In the genomic region with DNA sequence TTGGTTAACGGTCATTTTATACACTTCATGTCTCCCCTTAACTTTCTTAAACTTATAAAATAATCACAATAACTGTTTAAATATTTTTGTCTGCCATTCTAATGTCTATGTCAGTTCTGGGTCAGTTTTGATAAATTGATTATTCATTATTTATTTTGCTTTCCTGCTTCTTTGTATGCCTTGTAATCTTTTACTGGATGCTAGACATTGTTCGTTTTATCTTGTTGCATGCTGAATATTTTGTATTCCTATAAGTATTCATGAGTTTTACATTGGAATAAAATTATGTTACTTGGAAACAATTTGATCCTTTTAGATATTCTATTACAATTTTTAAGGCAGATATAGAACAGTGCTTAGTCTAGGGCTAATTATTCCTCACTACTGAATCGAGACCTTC, we compare ENCODE assay signal across 18 cellular contexts.
DNase-seq lines count a peak whose midpoint lies in the region; ATAC-seq and TF ChIP-seq lines count a peak whose summit lies in the region.
"Had no signal": no experiment of that assay in that cellular context is flagged by ENCODE, and none has a peak within 500 bp of the region (broad histone marks: within the 10 kb centered on the region; RNA-seq: fewer than 3 reads in every experiment).

No MANE protein-coding gene starts in this region.

- no peaks in the 10 kb centered on the region for H3K4me1 ChIP-seq in GM23248 (ENCODE audit: insufficient read depth)
- peaks cover 6% of the 10 kb centered on the region for H3K4me1 ChIP-seq in IMR-90 (ENCODE audit: control insufficient read depth, insufficient read depth, low read length)
- no peaks in the 10 kb centered on the region for H3K4me1 ChIP-seq in Panc1 (ENCODE audit: control insufficient read depth, insufficient read depth, low read length)
- H3K4me1 ChIP-seq: BLaER1, Caco-2 had no signal

- H3K4me3 ChIP-seq in GM23248 (no peak overlapping the region), IMR-90 (ENCODE audit: insufficient read depth, low read depth, low read length) (no peak overlapping the region), Panc1 (ENCODE audit: low read depth in 2 of 2, low read length in 2 of 2) (no peak overlapping the region)
- H3K4me3 ChIP-seq: BLaER1 had no signal

- no peak overlapping the region for H4K5ac ChIP-seq in IMR-90 (ENCODE audit: low read depth, low read length)

- H3K9me3 ChIP-seq in GM23248 (ENCODE audit: low read depth), result no peaks in the 10 kb centered on the region
- no peaks in the 10 kb centered on the region for H3K9me3 ChIP-seq in IMR-90 (ENCODE audit: control insufficient read depth, insufficient read depth, low read length)
- peaks cover 47% of the 10 kb centered on the region for H3K9me3 ChIP-seq in Panc1 (ENCODE audit: control insufficient read depth, insufficient read depth, low read depth, low read length)
- H3K9me3 ChIP-seq: Caco-2 had no signal

- CTCF ChIA-PET in IMR-90 (lab: Yijun Ruan, JAX), result no interaction called here
- CTCF ChIA-PET in Panc1 (lab: Charles Lee), result no interaction called here
- CTCF ChIA-PET in T-cell (lab: Charles Lee), result no interaction called here

- H3K36me3 Mint-ChIP-seq in activated T-helper 2 cell treated with anti-CD3 and anti-CD28 coated beads, Interferon-gamma antibody, Interleukin-2, Interleukin-4, amounts not matched to agents 10 μg/mL and 5 μg/mL and 100 μg/mL, durations not matched to agents 14 hours and 24 hours and 36 hours (ENCODE audit: low read depth), result no peaks in the 10 kb centered on the region
- H3K36me3 Mint-ChIP-seq in T-cell, result no peaks in the 10 kb centered on the region
- H3K36me3 Mint-ChIP-seq: CD4-positive, CD25-positive, alpha-beta regulatory T cell; CD8-positive, alpha-beta T cell had no signal

- peak overlapping the region; percentile 29; the same call in 1 of the 2 replicates for H2BK20ac ChIP-seq in IMR-90 (ENCODE audit: low read depth, low read length)

- H2AK9ac ChIP-seq in IMR-90 (replicated peaks; ENCODE audit: low read depth, low read length, poor library complexity), result no peak overlapping the region

- no peak overlapping the region for H3K14ac ChIP-seq in IMR-90 (replicated peaks; ENCODE audit: low read depth, low read length)

- H3K79me1 ChIP-seq in IMR-90 (ENCODE audit: low read depth in 1 of 2, low read length in 2 of 2), result no peaks in the 10 kb centered on the region

- peaks cover 30% of the 10 kb centered on the region for H3K9me3 Mint-ChIP-seq in activated T-helper 2 cell treated with anti-CD3 and anti-CD28 coated beads, Interferon-gamma antibody, Interleukin-2, Interleukin-4, amounts not matched to agents 10 μg/mL and 5 μg/mL and 100 μg/mL, durations not matched to agents 14 hours and 24 hours and 36 hours
- H3K9me3 Mint-ChIP-seq in T-cell, result peaks cover 5 to 21% (median 14%) of the 10 kb centered on the region in 3 donors
- H3K9me3 Mint-ChIP-seq: HFFc6 had no signal

- no peaks in the 10 kb centered on the region for H3F3A ChIP-seq in GM23248 (ENCODE audit: insufficient read depth)

- peak overlapping the region; percentile 11; the same call in 1 of the 2 replicates for H2AFZ ChIP-seq in GM23248
- H2AFZ ChIP-seq in IMR-90 (replicated peaks; ENCODE audit: low read length, poor library complexity), result no peak overlapping the region

- no peaks in the 10 kb centered on the region for H3K4me1 Mint-ChIP-seq in activated T-helper 2 cell treated with anti-CD3 and anti-CD28 coated beads, Interferon-gamma antibody, Interleukin-2, Interleukin-4, amounts not matched to agents 10 μg/mL and 5 μg/mL and 100 μg/mL, durations not matched to agents 14 hours and 24 hours and 36 hours (ENCODE audit: low read depth)
- no peaks in the 10 kb centered on the region for H3K4me1 Mint-ChIP-seq in T-cell
- H3K4me1 Mint-ChIP-seq: B cell; CD4-positive, CD25-positive, alpha-beta regulatory T cell had no signal

- no peak overlapping the region for H3K56ac ChIP-seq in IMR-90 (ENCODE audit: extremely low read depth, insufficient read depth, low read length)

- POLR2A ChIA-PET in IMR-90 (lab: Charles Lee; ENCODE audit: unreplicated experiment), result no interaction called here
- POLR2A ChIA-PET in Panc1 (lab: Charles Lee), result no interaction called here
- POLR2A ChIA-PET in T-cell (lab: Charles Lee), result no interaction called here

- H3K18ac ChIP-seq in IMR-90 (ENCODE audit: low read depth, low read length), result no peak overlapping the region

- in situ Hi-C loops in GM23248 (cut with MboI), result no loop called here
- in situ Hi-C loops in IMR-90 (cut with MboI; ENCODE audit: low sequenced_read_pairs), result no loop called here
- in situ Hi-C loops in Panc1 (cut with HindIII; ENCODE audit: low pct_unique_long_range_greater_than_20kb, low sequenced_read_pairs), result no loop called here

- no peak for TF ChIP-seq RAD21 in IMR-90 (IDR thresholded peaks at IDR 0.05; ENCODE audit: low read length)

- H3K9me2 ChIP-seq in GM23248 (ENCODE audit: insufficient read depth), result no peaks in the 10 kb centered on the region; the same call in 1 of the 2 replicates

- H3K9ac ChIP-seq in GM23248, result no peak overlapping the region
- H3K9ac ChIP-seq in IMR-90 (ENCODE audit: low read depth, low read length), result no peak overlapping the region
- H3K9ac ChIP-seq: BLaER1 had no signal

- no peak for TF ChIP-seq POLR2A in IMR-90 (IDR thresholded peaks at IDR 0.05; ENCODE audit: low read depth, low read length)

- no peak overlapping the region for H3K27ac ChIP-seq in GM23248
- H3K27ac ChIP-seq in IMR-90 (ENCODE audit: insufficient read depth, low read length), result no peak overlapping the region
- H3K27ac ChIP-seq in Panc1 (ENCODE audit: low read length), result peak overlapping the region; percentile 55; the same call in 1 of the 2 replicates
- H3K27ac ChIP-seq: 22Rv1, BLaER1, C4-2B had no signal

- no peak for ATAC-seq in IMR-90 (ENCODE audit: low read depth)
- no peak for ATAC-seq in Panc1
- ATAC-seq in T-cell (replicated peaks in 1 of 4), result no peak
- ATAC-seq: CD8-positive, alpha-beta T cell had no signal

- H3K4me2 ChIP-seq in GM23248 (ENCODE audit: unreplicated experiment) (no peak overlapping the region), IMR-90 (ENCODE audit: low read depth, low read length) (no peak overlapping the region)
- H3K4me2 ChIP-seq: BLaER1 had no signal

- no peaks in the 10 kb centered on the region for H3K27me3 Mint-ChIP-seq in activated T-helper 2 cell treated with anti-CD3 and anti-CD28 coated beads, Interferon-gamma antibody, Interleukin-2, Interleukin-4, amounts not matched to agents 10 μg/mL and 5 μg/mL and 100 μg/mL, durations not matched to agents 14 hours and 24 hours and 36 hours (ENCODE audit: low read depth)
- no peaks in the 10 kb centered on the region for H3K27me3 Mint-ChIP-seq in T-cell
- H3K27me3 Mint-ChIP-seq: B cell; CD4-positive, CD25-positive, alpha-beta regulatory T cell had no signal

- WGBS in GM23248 (ENCODE audit: low coverage in 1 of 2, low lambda C conversion rate in 2 of 2, missing lambda C conversion rate in 2 of 2), 2 experiments, result 80 to 83% methylated on average over 3 of the region's 3 CpGs
- no CpG with 5 or more reads among the region's 3 CpGs for WGBS in IMR-90 (ENCODE audit: extremely low coverage in 2 of 2, insufficient read length in 1 of 2), 2 experiments

- H4K8ac ChIP-seq in IMR-90 (ENCODE audit: low read depth in 2 of 2, low read length in 2 of 2), result no peak overlapping the region

- H3K79me2 ChIP-seq in GM23248 (ENCODE audit: insufficient read depth), result no peaks in the 10 kb centered on the region

- H4K20me1 ChIP-seq in GM23248 (ENCODE audit: insufficient read depth) (no peaks in the 10 kb centered on the region), IMR-90 (ENCODE audit: insufficient read depth, low read length) (no peaks in the 10 kb centered on the region)
- H4K20me1 ChIP-seq: BLaER1 had no signal

- no peak overlapping the region for H2BK120ac ChIP-seq in IMR-90 (ENCODE audit: low read depth, low read length)

- no peak overlapping the region for H2BK5ac ChIP-seq in IMR-90 (ENCODE audit: low read depth, low read length, poor library complexity, severe bottlenecking)

- H4K91ac ChIP-seq in IMR-90 (ENCODE audit: insufficient read depth, low read depth, low read length), result no peak overlapping the region

- no peaks in the 10 kb centered on the region for H3K9me1 ChIP-seq in IMR-90 (ENCODE audit: insufficient read depth, low read length)

- H3K36me3 ChIP-seq in GM23248 (ENCODE audit: low read depth), result no peaks in the 10 kb centered on the region
- no peaks in the 10 kb centered on the region for H3K36me3 ChIP-seq in IMR-90 (ENCODE audit: control insufficient read depth, insufficient read depth, low read length)
- H3K36me3 ChIP-seq in Panc1 (ENCODE audit: control insufficient read depth, insufficient read depth, low read length), result no peaks in the 10 kb centered on the region
- H3K36me3 ChIP-seq: BLaER1 had no signal

- DNase-seq in GM23248 (no peak), IMR-90 (no peak), Panc1 (ENCODE audit: low read depth, low spot score) (no peak), T-cell (no peak)
- DNase-seq in activated T-helper 2 cell treated with anti-CD3 and anti-CD28 coated beads, Interferon-gamma antibody, Interleukin-2, Interleukin-4, amounts not matched to agents 10 μg/mL and 5 μg/mL and 100 μg/mL, durations not matched to agents 14 hours and 24 hours and 36 hours (ENCODE audit: low spot score), result no peak
- no peak for DNase-seq in stimulated activated CD4-positive, alpha-beta T cell treated with anti-CD3 and anti-CD28 coated beads, Interleukin-2, amount 100 ng/mL, for 48 hours
- DNase-seq: Caco-2; CD4-positive, CD25-positive, alpha-beta regulatory T cell; CD8-positive, alpha-beta T cell; DMS79; EL; GDM1; HCEC 1CT; HFFc6 had no signal

- H3K23ac ChIP-seq in IMR-90 (ENCODE audit: low read depth, low read length), result no peak overlapping the region

- intact Hi-C loops in IMR-90 (cut with micrococcal nuclease) (no loop called here), Panc1 (cut with micrococcal nuclease; ENCODE audit: unreplicated experiment) (no loop called here)
- intact Hi-C loops in activated T-helper 2 cell treated with anti-CD3 and anti-CD28 coated beads, Interferon-gamma antibody, Interleukin-2, Interleukin-4, amounts not matched to agents 10 μg/mL and 5 μg/mL and 100 μg/mL, durations not matched to agents 14 hours and 24 hours and 36 hours (cut with micrococcal nuclease), result no loop called here

- BruUV-seq in IMR-90 (replicated peaks; lab: Mats Ljungman, UMichigan) (no TSS peak), Panc1 (replicated peaks; lab: Mats Ljungman, UMichigan) (no TSS peak)

- no peak overlapping the region for H2BK15ac ChIP-seq in IMR-90 (ENCODE audit: low read depth, low read length)

- TF ChIP-seq CTCF in IMR-90 (conservative IDR thresholded peaks at IDR 0.05; ENCODE audit: low read depth, low read length), result no peak
- TF ChIP-seq CTCF in Panc1 (IDR thresholded peaks at IDR 0.05), result no peak

- H3K27me3 ChIP-seq in GM23248 (replicated peaks; ENCODE audit: insufficient read depth) (no peaks in the 10 kb centered on the region), IMR-90 (ENCODE audit: control insufficient read depth, insufficient read depth, low read length) (no peaks in the 10 kb centered on the region), Panc1 (ENCODE audit: control insufficient read depth, insufficient read depth, low read length) (no peaks in the 10 kb centered on the region)
- H3K27me3 ChIP-seq: BLaER1 had no signal

- H3K27ac Mint-ChIP-seq in activated T-helper 2 cell treated with anti-CD3 and anti-CD28 coated beads, Interferon-gamma antibody, Interleukin-2, Interleukin-4, amounts not matched to agents 10 μg/mL and 5 μg/mL and 100 μg/mL, durations not matched to agents 14 hours and 24 hours and 36 hours, result no peak overlapping the region
- no peak overlapping the region for H3K27ac Mint-ChIP-seq in T-cell
- H3K27ac Mint-ChIP-seq: B cell; CD4-positive, CD25-positive, alpha-beta regulatory T cell; CD8-positive, alpha-beta T cell; HFFc6 had no signal

- no peak overlapping the region for H2AK5ac ChIP-seq in IMR-90 (ENCODE audit: low read depth, low read length)

- dilution Hi-C loops in IMR-90 (cut with HindIII; ENCODE audit: low sequenced_read_pairs, unreplicated experiment), result no loop called here

- H3K4ac ChIP-seq in IMR-90 (ENCODE audit: low read depth, low read length), result no peak overlapping the region

- H3K4me3 Mint-ChIP-seq in activated T-helper 2 cell treated with anti-CD3 and anti-CD28 coated beads, Interferon-gamma antibody, Interleukin-2, Interleukin-4, amounts not matched to agents 10 μg/mL and 5 μg/mL and 100 μg/mL, durations not matched to agents 14 hours and 24 hours and 36 hours (ENCODE audit: low read depth), result no peak overlapping the region
- no peak overlapping the region for H3K4me3 Mint-ChIP-seq in T-cell
- H3K4me3 Mint-ChIP-seq: B cell; CD4-positive, CD25-positive, alpha-beta regulatory T cell; CD8-positive, alpha-beta T cell; HFFc6 had no signal
